ENCODE assay signal across 1 cellular context in the genomic region with DNA sequence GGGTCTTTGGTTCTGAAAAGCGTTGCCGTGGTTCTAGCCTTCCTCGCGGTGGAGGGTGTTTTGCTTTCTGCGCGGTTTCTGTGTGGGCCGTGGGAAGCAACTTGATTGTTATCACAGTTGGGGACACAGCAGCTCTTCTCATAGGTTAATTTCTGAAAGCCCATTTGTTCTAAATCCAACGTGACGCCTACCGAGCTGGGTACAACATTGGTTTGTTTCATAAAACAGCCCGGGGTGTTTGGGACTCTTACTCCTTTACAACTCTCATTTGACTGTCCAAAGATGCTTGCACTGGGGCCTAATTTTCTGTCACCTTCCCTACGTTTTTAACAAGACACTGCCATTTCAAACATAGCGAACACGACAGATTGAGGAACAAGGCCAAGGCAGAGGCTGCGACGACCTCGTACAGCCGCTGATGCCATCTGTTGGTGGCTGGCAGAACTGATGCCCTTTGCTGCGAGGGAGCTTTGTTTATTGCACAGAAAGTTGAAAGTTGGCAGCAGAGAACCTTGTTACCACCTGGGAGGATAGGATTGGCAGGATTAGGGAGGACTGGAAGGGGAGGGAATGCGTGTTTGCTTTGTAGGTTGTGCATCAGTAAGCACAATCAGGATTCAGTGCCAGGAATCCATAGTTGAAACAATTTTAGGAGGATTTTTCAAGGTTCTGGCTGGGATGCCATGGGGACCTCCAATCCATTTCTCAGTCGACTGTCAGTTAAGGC.
TF ChIP-seq lines count a peak whose summit lies in the region.

No MANE protein-coding gene starts in this region.

TF ChIP-seq in HepG2, 621 proteins besides CTCF, POLR2A, EP300 and RAD21 (continued from another document and continues in another):
- TF ChIP-seq, protein P1, sequence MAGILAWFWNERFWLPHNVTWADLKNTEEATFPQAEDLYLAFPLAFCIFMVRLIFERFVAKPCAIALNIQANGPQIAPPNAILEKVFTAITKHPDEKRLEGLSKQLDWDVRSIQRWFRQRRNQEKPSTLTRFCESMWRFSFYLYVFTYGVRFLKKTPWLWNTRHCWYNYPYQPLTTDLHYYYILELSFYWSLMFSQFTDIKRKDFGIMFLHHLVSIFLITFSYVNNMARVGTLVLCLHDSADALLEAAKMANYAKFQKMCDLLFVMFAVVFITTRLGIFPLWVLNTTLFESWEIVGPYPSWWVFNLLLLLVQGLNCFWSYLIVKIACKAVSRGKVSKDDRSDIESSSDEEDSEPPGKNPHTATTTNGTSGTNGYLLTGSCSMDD (CRISPR knock-in tag; IDR thresholded peaks at IDR 0.05) = no peak
- TF ChIP-seq RFX1 (IDR thresholded peaks at IDR 0.05) (no peak), NKX3-1 (CRISPR knock-in tag; IDR thresholded peaks at IDR 0.05) (no peak), PHF8 (CRISPR knock-in tag; IDR thresholded peaks at IDR 0.05) (peak; percentile 18; the same call in 1 of the 2 replicates), PAWR (CRISPR knock-in tag; IDR thresholded peaks at IDR 0.05; ENCODE audit: borderline replicate concordance) (no peak), ZNF580 (CRISPR knock-in tag; IDR thresholded peaks at IDR 0.05; ENCODE audit: borderline replicate concordance, low read depth) (peak; percentile 5; the same call in 1 of the 2 replicates), SIX1 (CRISPR knock-in tag; IDR thresholded peaks at IDR 0.05; ENCODE audit: borderline replicate concordance) (no peak), HMG20A (CRISPR knock-in tag; IDR thresholded peaks at IDR 0.05; ENCODE audit: borderline replicate concordance) (no peak), ZNF276 (CRISPR knock-in tag; IDR thresholded peaks at IDR 0.05; ENCODE audit: low read depth) (no peak), U2AF2 (IDR thresholded peaks at IDR 0.05; ENCODE audit: low read depth, low read length) (no peak), ZFP37 (CRISPR knock-in tag; IDR thresholded peaks at IDR 0.05; ENCODE audit: borderline replicate concordance) (no peak), SMAD3 (CRISPR knock-in tag; IDR thresholded peaks at IDR 0.05) (no peak), ZNF160 (CRISPR knock-in tag; IDR thresholded peaks at IDR 0.05) (no peak), ZFYVE20 (CRISPR knock-in tag; IDR thresholded peaks at IDR 0.05; ENCODE audit: borderline replicate concordance, low read depth) (no peak), ZNF225 (CRISPR knock-in tag; IDR thresholded peaks at IDR 0.05) (no peak), ZNF136 (CRISPR knock-in tag; IDR thresholded peaks at IDR 0.05; ENCODE audit: low read depth) (no peak), ZNF205 (CRISPR knock-in tag; IDR thresholded peaks at IDR 0.05) (no peak), NFIB (CRISPR knock-in tag; IDR thresholded peaks at IDR 0.05; ENCODE audit: borderline replicate concordance) (no peak), SMC3 (IDR thresholded peaks at IDR 0.05; ENCODE audit: low read length) (peak; percentile 92), HIVEP1 (CRISPR knock-in tag; IDR thresholded peaks at IDR 0.05) (no peak), TARDBP (CRISPR knock-in tag; IDR thresholded peaks at IDR 0.05) (no peak), CREM (IDR thresholded peaks at IDR 0.05) (no peak), CREM (CRISPR knock-in tag; IDR thresholded peaks at IDR 0.05) (no peak), CSRNP2 (CRISPR knock-in tag; conservative IDR thresholded peaks at IDR 0.05; ENCODE audit: low read depth) (no peak), TEAD3 (CRISPR knock-in tag; optimal IDR thresholded peaks at IDR 0.05; ENCODE audit: borderline replicate concordance) (peak; percentile 56), ZNF24 (IDR thresholded peaks at IDR 0.05) (no peak), FOXA1 (IDR thresholded peaks at IDR 0.05) (no peak), FOXA1 (CRISPR knock-in tag; IDR thresholded peaks at IDR 0.05) (0 out of 2 replicates have a peak, but pooled peaks have one; percentile 28), KDM2A (CRISPR knock-in tag; IDR thresholded peaks at IDR 0.05; ENCODE audit: borderline replicate concordance, low read depth) (peak; percentile 81), ZNF281 (CRISPR knock-in tag; IDR thresholded peaks at IDR 0.05; ENCODE audit: borderline replicate concordance) (no peak), PATZ1 (CRISPR knock-in tag; IDR thresholded peaks at IDR 0.05) (peak; percentile 41; the same call in 1 of the 2 replicates), EED (CRISPR knock-in tag; IDR thresholded peaks at IDR 0.05) (no peak), HINFP (CRISPR knock-in tag; IDR thresholded peaks at IDR 0.05; ENCODE audit: low read depth) (no peak), DMAP1 (CRISPR knock-in tag; IDR thresholded peaks at IDR 0.05) (no peak), ZNF101 (CRISPR knock-in tag; IDR thresholded peaks at IDR 0.05; ENCODE audit: borderline replicate concordance, low read depth) (no peak), IKZF5 (CRISPR knock-in tag; IDR thresholded peaks at IDR 0.05) (peak; percentile 30; the same call in 1 of the 2 replicates), GABPA (IDR thresholded peaks at IDR 0.05; ENCODE audit: low read depth, low read length) (no peak), GABPA (CRISPR knock-in tag; IDR thresholded peaks at IDR 0.05; ENCODE audit: low read depth) (no peak), MTF2 (CRISPR knock-in tag; IDR thresholded peaks at IDR 0.05; ENCODE audit: borderline replicate concordance) (no peak), MIER2 (CRISPR knock-in tag; IDR thresholded peaks at IDR 0.05) (0 out of 2 replicates have a peak, but pooled peaks have one; percentile 23), ZNF788 (CRISPR knock-in tag; IDR thresholded peaks at IDR 0.05; ENCODE audit: borderline replicate concordance) (no peak)
- TF ChIP-seq, protein P2, sequence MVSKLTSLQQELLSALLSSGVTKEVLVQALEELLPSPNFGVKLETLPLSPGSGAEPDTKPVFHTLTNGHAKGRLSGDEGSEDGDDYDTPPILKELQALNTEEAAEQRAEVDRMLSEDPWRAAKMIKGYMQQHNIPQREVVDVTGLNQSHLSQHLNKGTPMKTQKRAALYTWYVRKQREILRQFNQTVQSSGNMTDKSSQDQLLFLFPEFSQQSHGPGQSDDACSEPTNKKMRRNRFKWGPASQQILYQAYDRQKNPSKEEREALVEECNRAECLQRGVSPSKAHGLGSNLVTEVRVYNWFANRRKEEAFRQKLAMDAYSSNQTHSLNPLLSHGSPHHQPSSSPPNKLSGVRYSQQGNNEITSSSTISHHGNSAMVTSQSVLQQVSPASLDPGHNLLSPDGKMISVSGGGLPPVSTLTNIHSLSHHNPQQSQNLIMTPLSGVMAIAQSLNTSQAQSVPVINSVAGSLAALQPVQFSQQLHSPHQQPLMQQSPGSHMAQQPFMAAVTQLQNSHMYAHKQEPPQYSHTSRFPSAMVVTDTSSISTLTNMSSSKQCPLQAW (CRISPR knock-in tag; IDR thresholded peaks at IDR 0.05) = 0 out of 2 replicates have a peak, but pooled peaks have one; percentile 17
- TF ChIP-seq, protein P3, sequence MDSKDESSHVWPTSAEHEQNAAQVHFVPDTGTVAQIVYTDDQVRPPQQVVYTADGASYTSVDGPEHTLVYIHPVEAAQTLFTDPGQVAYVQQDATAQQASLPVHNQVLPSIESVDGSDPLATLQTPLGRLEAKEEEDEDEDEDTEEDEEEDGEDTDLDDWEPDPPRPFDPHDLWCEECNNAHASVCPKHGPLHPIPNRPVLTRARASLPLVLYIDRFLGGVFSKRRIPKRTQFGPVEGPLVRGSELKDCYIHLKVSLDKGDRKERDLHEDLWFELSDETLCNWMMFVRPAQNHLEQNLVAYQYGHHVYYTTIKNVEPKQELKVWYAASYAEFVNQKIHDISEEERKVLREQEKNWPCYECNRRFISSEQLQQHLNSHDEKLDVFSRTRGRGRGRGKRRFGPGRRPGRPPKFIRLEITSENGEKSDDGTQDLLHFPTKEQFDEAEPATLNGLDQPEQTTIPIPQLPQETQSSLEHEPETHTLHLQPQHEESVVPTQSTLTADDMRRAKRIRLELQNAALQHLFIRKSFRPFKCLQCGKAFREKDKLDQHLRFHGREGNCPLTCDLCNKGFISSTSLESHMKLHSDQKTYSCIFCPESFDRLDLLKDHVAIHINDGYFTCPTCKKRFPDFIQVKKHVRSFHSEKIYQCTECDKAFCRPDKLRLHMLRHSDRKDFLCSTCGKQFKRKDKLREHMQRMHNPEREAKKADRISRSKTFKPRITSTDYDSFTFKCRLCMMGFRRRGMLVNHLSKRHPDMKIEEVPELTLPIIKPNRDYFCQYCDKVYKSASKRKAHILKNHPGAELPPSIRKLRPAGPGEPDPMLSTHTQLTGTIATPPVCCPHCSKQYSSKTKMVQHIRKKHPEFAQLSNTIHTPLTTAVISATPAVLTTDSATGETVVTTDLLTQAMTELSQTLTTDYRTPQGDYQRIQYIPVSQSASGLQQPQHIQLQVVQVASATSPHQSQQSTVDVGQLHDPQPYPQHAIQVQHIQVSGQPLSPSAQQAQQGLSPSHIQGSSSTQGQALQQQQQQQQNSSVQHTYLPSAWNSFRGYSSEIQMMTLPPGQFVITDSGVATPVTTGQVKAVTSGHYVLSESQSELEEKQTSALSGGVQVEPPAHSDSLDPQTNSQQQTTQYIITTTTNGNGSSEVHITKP (CRISPR knock-in tag; IDR thresholded peaks at IDR 0.05; ENCODE audit: low read depth) = 0 out of 2 replicates have a peak, but pooled peaks have one; percentile 18
